Comparison of ENCODE assay signal across 11 cellular contexts in the genomic region with DNA sequence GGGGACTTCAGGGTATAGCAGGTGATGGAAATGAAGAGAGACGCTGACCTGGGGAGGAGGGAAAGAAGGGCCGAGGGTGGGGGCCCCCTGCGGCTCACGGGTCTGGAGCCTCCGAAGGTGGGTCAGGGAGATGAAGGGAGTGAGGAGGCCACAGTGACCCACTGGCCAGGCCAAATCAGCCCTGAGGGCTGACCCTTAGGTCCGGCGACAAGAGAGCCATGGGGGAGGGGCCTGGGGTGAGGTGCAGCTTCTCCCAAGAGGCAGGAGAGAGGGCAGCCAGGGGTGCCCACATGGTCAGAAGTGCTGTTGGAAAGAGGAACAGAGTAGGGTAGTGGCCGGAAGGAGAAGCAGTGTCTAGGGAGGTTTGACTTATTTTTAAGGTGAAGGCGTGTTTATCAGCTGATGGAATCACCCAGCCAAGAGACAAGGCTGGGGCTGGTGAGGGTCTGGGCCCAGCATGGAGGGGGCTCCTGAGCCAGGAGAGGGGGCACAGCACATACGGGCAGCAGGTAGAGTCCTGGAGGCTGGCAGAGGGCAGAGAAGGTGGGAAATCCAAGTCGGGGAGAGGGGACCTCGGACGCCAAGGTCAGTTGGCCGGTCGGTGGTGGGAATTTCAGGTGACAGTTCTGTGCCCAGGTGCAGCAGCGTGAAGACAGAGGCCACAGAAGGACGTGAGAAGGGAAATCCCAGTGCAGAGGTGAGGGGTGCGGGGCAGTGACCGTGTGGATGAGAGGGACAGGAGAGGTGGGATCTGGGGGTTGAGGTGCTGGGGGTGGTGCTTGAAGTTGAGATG. TPM values are rescaled to one million over a fixed set of nuclear protein-coding genes. Genes with fewer than 3 reads are reported as not detected.
DNase-seq lines count a peak whose midpoint lies in the region; ATAC-seq lines count a peak whose summit lies in the region.
"Had no signal": no experiment of that assay in that cellular context is flagged by ENCODE, and none has a peak within 500 bp of the region (broad histone marks: within the 10 kb centered on the region; RNA-seq: fewer than 3 reads in every experiment).

No MANE protein-coding gene starts in this region.

- no peak overlapping the region for H3K4me3 Mint-ChIP-seq in natural killer cell treated with Interleukin-12 subunit alpha and Interleukin-12 subunit beta and Interleukin-15 and Interleukin-18, amount 100 ng/mL, for 72 hours
- no peak overlapping the region for H3K4me3 Mint-ChIP-seq in CD4-positive, alpha-beta memory T cell

- no peak overlapping the region for H3K4me3 ChIP-seq in CD4-positive, alpha-beta memory T cell (ENCODE audit: low read length in 2 of 2)
- H3K4me3 ChIP-seq: adrenal gland had no signal

- H3K27me3 Mint-ChIP-seq in natural killer cell treated with Interleukin-12 subunit alpha and Interleukin-12 subunit beta and Interleukin-15 and Interleukin-18, amount 100 ng/mL, for 72 hours = peaks cover 23 to 26% of the 10 kb centered on the region in 2 donors
- peaks cover 17 to 19% of the 10 kb centered on the region in 2 donors for H3K27me3 Mint-ChIP-seq in CD4-positive, alpha-beta memory T cell

- peak in 1 of 2 donors; percentile 24 for ATAC-seq in natural killer cell treated with Interleukin-12 subunit alpha and Interleukin-12 subunit beta and Interleukin-15 and Interleukin-18, amount 100 ng/mL, for 72 hours
- ATAC-seq in HG02763 (IDR thresholded peaks at IDR 0.05; ENCODE audit: unreplicated experiment) = no peak

- no peaks in the 10 kb centered on the region for H3K4me1 ChIP-seq in CD4-positive, alpha-beta memory T cell (ENCODE audit: insufficient read depth, low read length)
- H3K4me1 ChIP-seq: adrenal gland had no signal

- POLR2A ChIA-PET in CD4-positive, alpha-beta memory T cell (lab: Charles Lee; ENCODE audit: partially characterized antibody) = no interaction called here

- no peak overlapping the region for H3K27ac Mint-ChIP-seq in natural killer cell treated with Interleukin-12 subunit alpha and Interleukin-12 subunit beta and Interleukin-15 and Interleukin-18, amount 100 ng/mL, for 72 hours
- no peak overlapping the region for H3K27ac Mint-ChIP-seq in CD4-positive, alpha-beta memory T cell

- no peaks in the 10 kb centered on the region for H3K9me3 Mint-ChIP-seq in natural killer cell treated with Interleukin-12 subunit alpha and Interleukin-12 subunit beta and Interleukin-15 and Interleukin-18, amount 100 ng/mL, for 72 hours
- H3K9me3 Mint-ChIP-seq in CD4-positive, alpha-beta memory T cell = no peaks in the 10 kb centered on the region

- CTCF ChIA-PET in CD4-positive, alpha-beta memory T cell (lab: Charles Lee; ENCODE audit: partially characterized antibody) = no interaction called here

- intact Hi-C loops in CD4-positive, alpha-beta memory T cell (cut with micrococcal nuclease) = no loop called here

- H3K27me3 ChIP-seq in CD4-positive, alpha-beta memory T cell (ENCODE audit: insufficient read depth, low read length) = peaks cover 4% of the 10 kb centered on the region
- H3K27me3 ChIP-seq: adrenal gland had no signal

- no peaks in the 10 kb centered on the region for H3K9me3 ChIP-seq in CD4-positive, alpha-beta memory T cell (ENCODE audit: control insufficient read depth in 1 of 2, low read length in 2 of 2)
- H3K9me3 ChIP-seq: adrenal gland had no signal

- H3K36me3 ChIP-seq in CD4-positive, alpha-beta memory T cell (ENCODE audit: insufficient read depth, low read length) = no peaks in the 10 kb centered on the region
- H3K36me3 ChIP-seq: adrenal gland had no signal

- H3K4me1 Mint-ChIP-seq in natural killer cell treated with Interleukin-12 subunit alpha and Interleukin-12 subunit beta and Interleukin-15 and Interleukin-18, amount 100 ng/mL, for 72 hours (ENCODE audit: low read depth in 2 of 2) = no peaks in the 10 kb centered on the region
- H3K4me1 Mint-ChIP-seq in CD4-positive, alpha-beta memory T cell = peaks cover 0 to 2% (median 0%) of the 10 kb centered on the region in 4 donors

- no peaks in the 10 kb centered on the region for H3K36me3 Mint-ChIP-seq in natural killer cell treated with Interleukin-12 subunit alpha and Interleukin-12 subunit beta and Interleukin-15 and Interleukin-18, amount 100 ng/mL, for 72 hours
- H3K36me3 Mint-ChIP-seq in CD4-positive, alpha-beta memory T cell = no peaks in the 10 kb centered on the region

- DNase-seq in D341Med (ENCODE audit: low spot score) = peak; percentile 5
- DNase-seq in NOMO-1 (lab: John Stamatoyannopoulos, UW; ENCODE audit: unreplicated experiment in 2 of 2) = peak; percentile 61 to 88
- peak; percentile 42 for DNase-seq in natural killer cell treated with Interleukin-12 subunit alpha and Interleukin-12 subunit beta and Interleukin-15 and Interleukin-18, amount 100 ng/mL, for 72 hours (ENCODE audit: low spot score)
- DNase-seq in CD4-positive, alpha-beta memory T cell = no peak
- no peak for DNase-seq in T-helper 1 cell
- no peak for DNase-seq in DMS153 (lab: John Stamatoyannopoulos, UW)

- peak overlapping the region; percentile 55 for H3K27ac ChIP-seq in cingulate gyrus (ENCODE audit: low read depth, low read length)
- no peak overlapping the region for H3K27ac ChIP-seq in CD4-positive, alpha-beta memory T cell (ENCODE audit: low read depth, low read length)
- H3K27ac ChIP-seq: adrenal gland, C4-2B, VCaP had no signal

RNA-seq across cellular contexts. Expression of a gene that starts 49.0 kb away (rescaled TPM):
- total RNA-seq in natural killer cell treated with Interleukin-12 subunit alpha and Interleukin-12 subunit beta and Interleukin-15 and Interleukin-18, amount 100 ng/mL, for 72 hours = not detected
- total RNA-seq in CD4-positive, alpha-beta memory T cell = not detected
- polyA plus RNA-seq in CD4-positive, alpha-beta memory T cell = not detected
- total RNA-seq: adrenal gland had no signal
- polyA plus RNA-seq: adrenal gland had no signal

Comparison
In these comparisons a context has a peak if more than half of its experiments do, and no peak if none do; other contexts are left out.
1. DNase-seq: peak in D341Med (single experiment), NOMO-1 (2 of 2) and natural killer cell treated with Interleukin-12 subunit alpha and Interleukin-12 subunit beta and Interleukin-15 and Interleukin-18, amount 100 ng/mL, for 72 hours (single experiment); none in CD4-positive, alpha-beta memory T cell (0 of 5), T-helper 1 cell (0 of 5) and DMS153 (single experiment).